Comparison of ENCODE assay signal across 20 cellular contexts in genomic region chr9:88813810-88814209, GRCh38.
DNase-seq lines count a peak whose midpoint lies in the region; ATAC-seq and TF ChIP-seq lines count a peak whose summit lies in the region.
"Had no signal": no experiment of that assay in that cellular context is flagged by ENCODE, and none has a peak within 500 bp of the region (broad histone marks: within the 10 kb centered on the region; RNA-seq: fewer than 3 reads in every experiment).

No MANE protein-coding gene starts in this region.

- H3K27ac Mint-ChIP-seq in GM23338 (no peak overlapping the region), endodermal cell (no peak overlapping the region)
- no peak overlapping the region for H3K27ac Mint-ChIP-seq in activated T-helper 2 cell treated with anti-CD3 and anti-CD28 coated beads, Interferon-gamma antibody, Interleukin-2, Interleukin-4, amounts not matched to agents 10 μg/mL and 5 μg/mL and 100 μg/mL, durations not matched to agents 14 hours and 24 hours and 36 hours
- H3K27ac Mint-ChIP-seq: H9 had no signal

- H3K36me3 ChIP-seq in cardiac muscle cell (no peaks in the 10 kb centered on the region), GM23338 (ENCODE audit: insufficient read depth) (no peaks in the 10 kb centered on the region), thoracic aorta (no peaks in the 10 kb centered on the region), endodermal cell (ENCODE audit: control insufficient read depth, insufficient read depth, low read length) (no peaks in the 10 kb centered on the region)

- H3K27ac ChIP-seq in cardiac muscle cell (peak overlapping the region; percentile 42), GM23338 (ENCODE audit: low read depth) (no peak overlapping the region), dorsolateral prefrontal cortex (peak overlapping the region in 49 of 59 donors; percentile 6 to 85 (median 66)), thoracic aorta (peak overlapping the region in 1 of 2 donors; percentile 50), endodermal cell (ENCODE audit: low read depth, low read length) (no peak overlapping the region)
- H3K27ac ChIP-seq: RWPE1 had no signal

- no peak for DNase-seq in cardiac muscle cell (ENCODE audit: low read depth in 1 of 2, low spot score in 1 of 2)
- no peak for DNase-seq in Right ventricle myocardium inferior (ENCODE audit: missing footprints)
- DNase-seq in GM23338 (ENCODE audit: low spot score) = no peak
- peak in 3 of 10 donors; percentile 43 to 49 (median 46) for DNase-seq in dorsolateral prefrontal cortex
- no peak for DNase-seq in thoracic aorta (ENCODE audit: low spot score)
- no peak for DNase-seq in activated T-helper 2 cell treated with anti-CD3 and anti-CD28 coated beads, Interferon-gamma antibody, Interleukin-2, Interleukin-4, amounts not matched to agents 10 μg/mL and 5 μg/mL and 100 μg/mL, durations not matched to agents 14 hours and 24 hours and 36 hours (ENCODE audit: low spot score)
- DNase-seq in endodermal cell = no peak
- DNase-seq: 8988T, DMS153, DND-41, H9, NCI-H1048, NCI-H1417, NCI-H1694 treated with DMSO at 0.1 percent for 48 hours, NCI-H2081, NCI-H2227 treated with DMSO at 0.1 percent for 48 hours, NCI-H526 treated with DMSO at 0.1 percent for 48 hours, SHP77 treated with DMSO at 0.1 percent for 48 hours had no signal

- no peaks in the 10 kb centered on the region for H3K27me3 ChIP-seq in cardiac muscle cell
- H3K27me3 ChIP-seq in GM23338 (ENCODE audit: insufficient read depth) = no peaks in the 10 kb centered on the region
- H3K27me3 ChIP-seq in dorsolateral prefrontal cortex = no peaks in the 10 kb centered on the region
- no peaks in the 10 kb centered on the region for H3K27me3 ChIP-seq in thoracic aorta (replicated peaks; ENCODE audit: insufficient read depth)
- no peaks in the 10 kb centered on the region for H3K27me3 ChIP-seq in endodermal cell (ENCODE audit: control insufficient read depth, insufficient read depth, low read length, poor library complexity, severe bottlenecking)

- no peak for TF ChIP-seq CTCF in cardiac muscle cell (IDR thresholded peaks at IDR 0.05; ENCODE audit: low read depth, low read length)
- no peak for TF ChIP-seq CTCF in GM23338 (conservative IDR thresholded peaks at IDR 0.05; ENCODE audit: low read depth in 2 of 2)
- no peak for TF ChIP-seq CTCF in dorsolateral prefrontal cortex (IDR thresholded peaks at IDR 0.05 in 54 of 56, conservative IDR thresholded peaks at IDR 0.05 in 2 of 56; ENCODE audit: low read depth in 1 of 56, partially characterized antibody in 56 of 56)
- TF ChIP-seq CTCF in thoracic aorta (IDR thresholded peaks at IDR 0.05) = no peak
- TF ChIP-seq CTCF in endodermal cell (conservative IDR thresholded peaks at IDR 0.05) = no peak

- ATAC-seq in Right ventricle myocardium inferior (no peak), GM23338 (no peak), thoracic aorta (ENCODE audit: insufficient number of reproducible peaks, low FRiP score, low read depth) (no peak), GM19397 (IDR thresholded peaks at IDR 0.05; ENCODE audit: unreplicated experiment) (no peak)

- H3K9me3 ChIP-seq in cardiac muscle cell (ENCODE audit: low read depth) (no peaks in the 10 kb centered on the region), thoracic aorta (no peaks in the 10 kb centered on the region), endodermal cell (ENCODE audit: control insufficient read depth, low read length) (no peaks in the 10 kb centered on the region)

- H3K9me2 ChIP-seq in GM23338 (ENCODE audit: insufficient read depth) = no peaks in the 10 kb centered on the region; the same call in 1 of the 2 replicates

- H3K79me2 ChIP-seq in GM23338 (replicated peaks; ENCODE audit: insufficient read depth) = no peaks in the 10 kb centered on the region

- H2AFZ ChIP-seq in GM23338 = 0 out of 2 replicates have a peak overlapping the region, but pooled peaks have one; percentile 81

- H3K9me3 Mint-ChIP-seq in GM23338 = no peaks in the 10 kb centered on the region
- H3K9me3 Mint-ChIP-seq in activated T-helper 2 cell treated with anti-CD3 and anti-CD28 coated beads, Interferon-gamma antibody, Interleukin-2, Interleukin-4, amounts not matched to agents 10 μg/mL and 5 μg/mL and 100 μg/mL, durations not matched to agents 14 hours and 24 hours and 36 hours = no peaks in the 10 kb centered on the region
- H3K9me3 Mint-ChIP-seq in endodermal cell = no peaks in the 10 kb centered on the region
- H3K9me3 Mint-ChIP-seq: H9 had no signal

- H3K27me3 Mint-ChIP-seq in GM23338 (ENCODE audit: insufficient read depth, low read depth, poor library complexity) (peaks cover 5% of the 10 kb centered on the region), endodermal cell (ENCODE audit: insufficient read depth) (no peaks in the 10 kb centered on the region)
- H3K27me3 Mint-ChIP-seq in activated T-helper 2 cell treated with anti-CD3 and anti-CD28 coated beads, Interferon-gamma antibody, Interleukin-2, Interleukin-4, amounts not matched to agents 10 μg/mL and 5 μg/mL and 100 μg/mL, durations not matched to agents 14 hours and 24 hours and 36 hours (ENCODE audit: low read depth) = peaks cover 59% of the 10 kb centered on the region

- intact Hi-C loops in Right ventricle myocardium inferior (cut with DNase I) (loop anchor here (2.0 kb wide), 2 partner anchors 59 to 185 kb away; no protein-coding TSS in a partner anchor), dorsolateral prefrontal cortex (cut with DNase I) (no loop called here)
- intact Hi-C loops in activated T-helper 2 cell treated with anti-CD3 and anti-CD28 coated beads, Interferon-gamma antibody, Interleukin-2, Interleukin-4, amounts not matched to agents 10 μg/mL and 5 μg/mL and 100 μg/mL, durations not matched to agents 14 hours and 24 hours and 36 hours (cut with micrococcal nuclease) = no loop called here

- H4K20me1 ChIP-seq in GM23338 (replicated peaks; ENCODE audit: insufficient read depth) = no peaks in the 10 kb centered on the region

- H3K4me3 Mint-ChIP-seq in GM23338 (no peak overlapping the region), endodermal cell (no peak overlapping the region)
- H3K4me3 Mint-ChIP-seq in activated T-helper 2 cell treated with anti-CD3 and anti-CD28 coated beads, Interferon-gamma antibody, Interleukin-2, Interleukin-4, amounts not matched to agents 10 μg/mL and 5 μg/mL and 100 μg/mL, durations not matched to agents 14 hours and 24 hours and 36 hours (ENCODE audit: low read depth) = no peak overlapping the region
- H3K4me3 Mint-ChIP-seq: H9 had no signal

- H3K36me3 Mint-ChIP-seq in GM23338 (ENCODE audit: low read depth) (no peaks in the 10 kb centered on the region), endodermal cell (ENCODE audit: low read depth) (no peaks in the 10 kb centered on the region)
- H3K36me3 Mint-ChIP-seq in activated T-helper 2 cell treated with anti-CD3 and anti-CD28 coated beads, Interferon-gamma antibody, Interleukin-2, Interleukin-4, amounts not matched to agents 10 μg/mL and 5 μg/mL and 100 μg/mL, durations not matched to agents 14 hours and 24 hours and 36 hours (ENCODE audit: low read depth) = no peaks in the 10 kb centered on the region

- H3K9ac ChIP-seq in endodermal cell (ENCODE audit: extremely low read depth, low read length, poor library complexity, severe bottlenecking) = no peak overlapping the region

- H3K4me1 Mint-ChIP-seq in GM23338 (peaks cover 13% of the 10 kb centered on the region), endodermal cell (peaks cover 22% of the 10 kb centered on the region)
- no peaks in the 10 kb centered on the region for H3K4me1 Mint-ChIP-seq in activated T-helper 2 cell treated with anti-CD3 and anti-CD28 coated beads, Interferon-gamma antibody, Interleukin-2, Interleukin-4, amounts not matched to agents 10 μg/mL and 5 μg/mL and 100 μg/mL, durations not matched to agents 14 hours and 24 hours and 36 hours (ENCODE audit: low read depth)

- no peak overlapping the region for H3K4me3 ChIP-seq in cardiac muscle cell
- H3K4me3 ChIP-seq in GM23338 = no peak overlapping the region
- H3K4me3 ChIP-seq in dorsolateral prefrontal cortex = no peak overlapping the region
- peak overlapping the region; percentile 32 for H3K4me3 ChIP-seq in thoracic aorta
- H3K4me3 ChIP-seq in endodermal cell (ENCODE audit: low read length) = no peak overlapping the region

- WGBS in endodermal cell (ENCODE audit: insufficient coverage in 1 of 2, insufficient read length in 1 of 2), 2 experiments = 94 to 95% methylated on average over 4 of the region's 4 CpGs

- no peak overlapping the region for H3K4me2 ChIP-seq in GM23338

- H3F3A ChIP-seq in GM23338 (replicated peaks; ENCODE audit: low read depth) = no peaks in the 10 kb centered on the region

- H3K4me1 ChIP-seq in cardiac muscle cell (ENCODE audit: low read depth) (peaks cover 39% of the 10 kb centered on the region), GM23338 (ENCODE audit: insufficient read depth) (peaks cover 15% of the 10 kb centered on the region), thoracic aorta (ENCODE audit: control insufficient read depth in 1 of 2, low read depth in 2 of 2) (peaks cover 9 to 43% of the 10 kb centered on the region in 2 donors), endodermal cell (ENCODE audit: control insufficient read depth, insufficient read depth, low read length) (peaks cover 1% of the 10 kb centered on the region)

TF ChIP-seq in GM23338, 12 proteins besides CTCF, POLR2A, EP300 and RAD21 (continues in another document):
- TF ChIP-seq ETS1 (IDR thresholded peaks at IDR 0.05) = no peak
- no peak for TF ChIP-seq EZH2 (IDR thresholded peaks at IDR 0.05; ENCODE audit: low read depth, unreplicated experiment)
- TF ChIP-seq STAT1 (IDR thresholded peaks at IDR 0.05; ENCODE audit: unreplicated experiment) = no peak

Comparison
In these comparisons a context has a peak if more than half of its experiments do, and no peak if none do; other contexts are left out.
1. H3K27ac ChIP-seq: peak in cardiac muscle cell (single experiment) and dorsolateral prefrontal cortex (49 of 59); none in GM23338 (single experiment) and endodermal cell (single experiment).